Comparison of ENCODE assay signal across 1 cellular context in the genomic region with DNA sequence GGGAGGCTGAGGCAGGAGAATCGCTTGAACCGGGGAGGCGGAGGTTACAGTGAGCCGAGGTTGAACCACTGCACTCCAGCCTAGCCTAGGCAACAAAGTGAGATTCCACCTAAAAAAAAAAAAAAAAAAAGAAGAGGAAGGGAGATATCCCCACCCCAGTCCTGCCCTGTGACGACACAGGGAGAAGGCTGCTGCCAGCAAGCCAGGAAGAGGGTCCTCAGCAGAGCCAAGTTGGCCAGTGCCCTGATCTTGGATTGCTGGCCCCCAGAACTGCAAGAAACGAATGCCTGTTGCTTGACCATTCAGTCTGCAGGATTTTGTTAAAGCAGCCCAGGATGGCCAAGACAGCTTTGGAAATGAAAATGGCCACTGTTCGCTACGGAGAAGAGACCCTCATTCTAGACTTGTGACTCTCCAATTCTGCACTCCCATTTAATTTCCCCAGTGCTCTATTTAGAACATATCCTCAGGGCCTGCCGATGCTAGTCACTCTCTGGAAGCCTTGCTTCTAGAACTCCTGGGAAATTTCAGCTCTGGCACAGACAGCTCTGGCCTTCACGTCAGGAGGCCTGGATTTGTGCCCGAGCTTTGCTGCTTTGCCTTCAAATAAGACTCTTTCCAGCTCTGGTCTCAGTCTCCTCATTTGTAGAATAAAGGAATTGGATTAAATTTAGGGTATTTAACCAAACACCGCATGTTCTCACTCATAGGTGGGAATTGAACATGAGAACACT.
TF ChIP-seq lines count a peak whose summit lies in the region.

No MANE protein-coding gene starts in this region.

TF ChIP-seq in GM23338, 12 proteins besides CTCF, POLR2A, EP300 and RAD21 (continued from another document):
- TF ChIP-seq, protein P1, sequence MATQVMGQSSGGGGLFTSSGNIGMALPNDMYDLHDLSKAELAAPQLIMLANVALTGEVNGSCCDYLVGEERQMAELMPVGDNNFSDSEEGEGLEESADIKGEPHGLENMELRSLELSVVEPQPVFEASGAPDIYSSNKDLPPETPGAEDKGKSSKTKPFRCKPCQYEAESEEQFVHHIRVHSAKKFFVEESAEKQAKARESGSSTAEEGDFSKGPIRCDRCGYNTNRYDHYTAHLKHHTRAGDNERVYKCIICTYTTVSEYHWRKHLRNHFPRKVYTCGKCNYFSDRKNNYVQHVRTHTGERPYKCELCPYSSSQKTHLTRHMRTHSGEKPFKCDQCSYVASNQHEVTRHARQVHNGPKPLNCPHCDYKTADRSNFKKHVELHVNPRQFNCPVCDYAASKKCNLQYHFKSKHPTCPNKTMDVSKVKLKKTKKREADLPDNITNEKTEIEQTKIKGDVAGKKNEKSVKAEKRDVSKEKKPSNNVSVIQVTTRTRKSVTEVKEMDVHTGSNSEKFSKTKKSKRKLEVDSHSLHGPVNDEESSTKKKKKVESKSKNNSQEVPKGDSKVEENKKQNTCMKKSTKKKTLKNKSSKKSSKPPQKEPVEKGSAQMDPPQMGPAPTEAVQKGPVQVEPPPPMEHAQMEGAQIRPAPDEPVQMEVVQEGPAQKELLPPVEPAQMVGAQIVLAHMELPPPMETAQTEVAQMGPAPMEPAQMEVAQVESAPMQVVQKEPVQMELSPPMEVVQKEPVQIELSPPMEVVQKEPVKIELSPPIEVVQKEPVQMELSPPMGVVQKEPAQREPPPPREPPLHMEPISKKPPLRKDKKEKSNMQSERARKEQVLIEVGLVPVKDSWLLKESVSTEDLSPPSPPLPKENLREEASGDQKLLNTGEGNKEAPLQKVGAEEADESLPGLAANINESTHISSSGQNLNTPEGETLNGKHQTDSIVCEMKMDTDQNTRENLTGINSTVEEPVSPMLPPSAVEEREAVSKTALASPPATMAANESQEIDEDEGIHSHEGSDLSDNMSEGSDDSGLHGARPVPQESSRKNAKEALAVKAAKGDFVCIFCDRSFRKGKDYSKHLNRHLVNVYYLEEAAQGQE (IDR thresholded peaks at IDR 0.05; ENCODE audit: unreplicated experiment): no peak
- no peak for TF ChIP-seq POLR2AphosphoS5 (IDR thresholded peaks at IDR 0.05; ENCODE audit: low read depth)
- TF ChIP-seq, protein P2, sequence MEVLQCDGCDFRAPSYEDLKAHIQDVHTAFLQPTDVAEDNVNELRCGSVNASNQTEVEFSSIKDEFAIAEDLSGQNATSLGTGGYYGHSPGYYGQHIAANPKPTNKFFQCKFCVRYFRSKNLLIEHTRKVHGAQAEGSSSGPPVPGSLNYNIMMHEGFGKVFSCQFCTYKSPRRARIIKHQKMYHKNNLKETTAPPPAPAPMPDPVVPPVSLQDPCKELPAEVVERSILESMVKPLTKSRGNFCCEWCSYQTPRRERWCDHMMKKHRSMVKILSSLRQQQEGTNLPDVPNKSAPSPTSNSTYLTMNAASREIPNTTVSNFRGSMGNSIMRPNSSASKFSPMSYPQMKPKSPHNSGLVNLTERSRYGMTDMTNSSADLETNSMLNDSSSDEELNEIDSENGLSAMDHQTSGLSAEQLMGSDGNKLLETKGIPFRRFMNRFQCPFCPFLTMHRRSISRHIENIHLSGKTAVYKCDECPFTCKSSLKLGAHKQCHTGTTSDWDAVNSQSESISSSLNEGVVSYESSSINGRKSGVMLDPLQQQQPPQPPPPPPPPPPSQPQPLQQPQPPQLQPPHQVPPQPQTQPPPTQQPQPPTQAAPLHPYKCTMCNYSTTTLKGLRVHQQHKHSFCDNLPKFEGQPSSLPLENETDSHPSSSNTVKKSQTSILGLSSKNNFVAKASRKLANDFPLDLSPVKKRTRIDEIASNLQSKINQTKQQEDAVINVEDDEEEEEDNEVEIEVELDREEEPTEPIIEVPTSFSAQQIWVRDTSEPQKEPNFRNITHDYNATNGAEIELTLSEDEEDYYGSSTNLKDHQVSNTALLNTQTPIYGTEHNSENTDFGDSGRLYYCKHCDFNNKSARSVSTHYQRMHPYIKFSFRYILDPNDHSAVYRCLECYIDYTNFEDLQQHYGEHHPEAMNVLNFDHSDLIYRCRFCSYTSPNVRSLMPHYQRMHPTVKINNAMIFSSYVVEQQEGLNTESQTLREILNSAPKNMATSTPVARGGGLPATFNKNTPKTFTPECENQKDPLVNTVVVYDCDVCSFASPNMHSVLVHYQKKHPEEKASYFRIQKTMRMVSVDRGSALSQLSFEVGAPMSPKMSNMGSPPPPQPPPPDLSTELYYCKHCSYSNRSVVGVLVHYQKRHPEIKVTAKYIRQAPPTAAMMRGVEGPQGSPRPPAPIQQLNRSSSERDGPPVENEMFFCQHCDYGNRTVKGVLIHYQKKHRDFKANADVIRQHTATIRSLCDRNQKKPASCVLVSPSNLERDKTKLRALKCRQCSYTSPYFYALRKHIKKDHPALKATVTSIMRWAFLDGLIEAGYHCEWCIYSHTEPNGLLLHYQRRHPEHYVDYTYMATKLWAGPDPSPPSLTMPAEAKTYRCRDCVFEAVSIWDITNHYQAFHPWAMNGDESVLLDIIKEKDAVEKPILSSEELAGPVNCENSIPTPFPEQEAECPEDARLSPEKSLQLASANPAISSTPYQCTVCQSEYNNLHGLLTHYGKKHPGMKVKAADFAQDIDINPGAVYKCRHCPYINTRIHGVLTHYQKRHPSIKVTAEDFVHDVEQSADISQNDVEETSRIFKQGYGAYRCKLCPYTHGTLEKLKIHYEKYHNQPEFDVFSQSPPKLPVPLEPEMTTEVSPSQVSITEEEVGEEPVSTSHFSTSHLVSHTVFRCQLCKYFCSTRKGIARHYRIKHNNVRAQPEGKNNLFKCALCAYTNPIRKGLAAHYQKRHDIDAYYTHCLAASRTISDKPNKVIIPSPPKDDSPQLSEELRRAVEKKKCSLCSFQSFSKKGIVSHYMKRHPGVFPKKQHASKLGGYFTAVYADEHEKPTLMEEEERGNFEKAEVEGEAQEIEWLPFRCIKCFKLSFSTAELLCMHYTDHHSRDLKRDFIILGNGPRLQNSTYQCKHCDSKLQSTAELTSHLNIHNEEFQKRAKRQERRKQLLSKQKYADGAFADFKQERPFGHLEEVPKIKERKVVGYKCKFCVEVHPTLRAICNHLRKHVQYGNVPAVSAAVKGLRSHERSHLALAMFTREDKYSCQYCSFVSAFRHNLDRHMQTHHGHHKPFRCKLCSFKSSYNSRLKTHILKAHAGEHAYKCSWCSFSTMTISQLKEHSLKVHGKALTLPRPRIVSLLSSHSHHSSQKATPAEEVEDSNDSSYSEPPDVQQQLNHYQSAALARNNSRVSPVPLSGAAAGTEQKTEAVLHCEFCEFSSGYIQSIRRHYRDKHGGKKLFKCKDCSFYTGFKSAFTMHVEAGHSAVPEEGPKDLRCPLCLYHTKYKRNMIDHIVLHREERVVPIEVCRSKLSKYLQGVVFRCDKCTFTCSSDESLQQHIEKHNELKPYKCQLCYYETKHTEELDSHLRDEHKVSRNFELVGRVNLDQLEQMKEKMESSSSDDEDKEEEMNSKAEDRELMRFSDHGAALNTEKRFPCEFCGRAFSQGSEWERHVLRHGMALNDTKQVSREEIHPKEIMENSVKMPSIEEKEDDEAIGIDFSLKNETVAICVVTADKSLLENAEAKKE (CRISPR knock-in tag; IDR thresholded peaks at IDR 0.05): no peak
